ENCODE assay signal across 9 cellular contexts in the genomic region with DNA sequence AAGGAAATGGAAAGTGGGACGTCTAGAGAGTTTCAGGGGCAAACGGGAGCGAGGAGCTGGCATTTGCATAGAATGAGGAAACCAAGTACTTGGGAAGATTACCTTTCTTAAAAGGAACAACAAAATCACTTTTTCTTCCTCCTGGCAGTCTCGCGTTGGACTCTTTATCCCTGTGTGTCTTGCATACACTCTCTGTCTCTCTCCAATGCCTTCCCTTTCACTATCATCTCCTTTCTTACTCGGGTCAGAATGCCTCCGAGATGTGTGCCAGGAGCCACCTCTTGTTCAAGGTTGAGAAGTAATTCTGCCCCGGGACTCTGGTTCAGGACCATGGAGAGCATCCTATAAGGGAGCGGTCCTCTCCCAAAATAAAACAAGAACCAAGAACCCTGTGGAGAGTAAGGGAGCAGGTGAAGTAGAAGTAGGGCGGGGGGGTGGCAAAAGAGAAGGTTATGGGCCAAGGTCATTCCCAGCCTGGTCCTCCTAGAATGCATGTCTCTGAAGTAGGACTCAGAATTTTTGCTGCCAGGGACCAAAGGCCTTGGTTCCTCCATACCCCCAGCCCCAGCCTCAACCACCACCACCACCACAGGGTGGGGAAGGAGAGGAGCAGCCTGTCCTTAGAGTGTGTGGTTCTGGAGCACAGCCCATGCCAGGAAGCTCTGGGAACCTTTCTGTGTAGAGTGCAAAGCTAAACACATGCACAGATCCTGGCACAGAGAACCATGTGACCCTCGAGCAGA.
A peak's percentile ranks its signal among the peaks of the same experiment; 100 is the strongest.
DNase-seq lines count a peak whose midpoint lies in the region; ATAC-seq, FAIRE-seq and TF ChIP-seq lines count a peak whose summit lies in the region.
"Had no signal": no experiment of that assay in that cellular context is flagged by ENCODE, and none has a peak within 500 bp of the region (broad histone marks: within the 10 kb centered on the region; RNA-seq: fewer than 3 reads in every experiment).

No MANE protein-coding gene starts in this region.

- peaks cover 7% of the 10 kb centered on the region for H3K4me1 Mint-ChIP-seq in activated T-cell treated with anti-CD3 and anti-CD28 coated beads, Interleukin-2, amount 50 U/mL, for 72 hours (ENCODE audit: low read depth)
- H3K4me1 Mint-ChIP-seq: CD14-positive monocyte had no signal

- H3K27me3 Mint-ChIP-seq in activated T-cell treated with anti-CD3 and anti-CD28 coated beads, Interleukin-2, amount 50 U/mL, for 72 hours (ENCODE audit: low read depth): peaks cover 85% of the 10 kb centered on the region

- in situ Hi-C loops in gastrocnemius medialis (cut with MboI; ENCODE audit: low sequenced_read_pairs in 4 of 4): no loop called here

- H3K27me3 ChIP-seq in small intestine (ENCODE audit: control insufficient read depth in 2 of 2, insufficient read depth in 2 of 2, low read length in 2 of 2) (peaks cover 0 to 26% of the 10 kb centered on the region in 2 donors), gastrocnemius medialis (peaks cover 25 to 30% (median 29%) of the 10 kb centered on the region in 3 donors)

- no peak for ATAC-seq in activated T-cell treated with anti-CD3 and anti-CD28 coated beads, Interleukin-2, amount 50 U/mL, for 72 hours (replicated peaks in 1 of 2)
- no peak for ATAC-seq in gastrocnemius medialis
- no peak for ATAC-seq in HG03565 (IDR thresholded peaks at IDR 0.05; ENCODE audit: unreplicated experiment)

- no peak for FAIRE-seq in small intestine (lab: Jason Lieb, UNC)

- H3K27ac ChIP-seq in small intestine (ENCODE audit: low read depth in 1 of 2, low read length in 1 of 2): no peak overlapping the region
- no peak overlapping the region for H3K27ac ChIP-seq in gastrocnemius medialis

- 11 to 17% (median 12%) methylated on average over 11 of the region's 11 CpGs for WGBS in small intestine, 3 donors

- H3K9me3 ChIP-seq in small intestine (ENCODE audit: control insufficient read depth, low read depth) (no peaks in the 10 kb centered on the region), gastrocnemius medialis (no peaks in the 10 kb centered on the region)

- intact Hi-C loops in gastrocnemius medialis (cut with DNase I; ENCODE audit: low total_unique reads): no loop called here

- H3K9me3 Mint-ChIP-seq in activated T-cell treated with anti-CD3 and anti-CD28 coated beads, Interleukin-2, amount 50 U/mL, for 72 hours: no peaks in the 10 kb centered on the region

- no peak overlapping the region for H3K27ac Mint-ChIP-seq in activated T-cell treated with anti-CD3 and anti-CD28 coated beads, Interleukin-2, amount 50 U/mL, for 72 hours

- H3K4me1 ChIP-seq in small intestine (ENCODE audit: control insufficient read depth in 2 of 2, insufficient read depth in 1 of 2, low read depth in 1 of 2, low read length in 1 of 2) (no peaks in the 10 kb centered on the region), gastrocnemius medialis (peaks cover 0 to 5% of the 10 kb centered on the region in 2 donors)

- H3K36me3 ChIP-seq in small intestine (ENCODE audit: control insufficient read depth in 2 of 2, insufficient read depth in 2 of 2, low read length in 2 of 2): no peaks in the 10 kb centered on the region
- H3K36me3 ChIP-seq in gastrocnemius medialis: no peaks in the 10 kb centered on the region

- TF ChIP-seq POLR2A in gastrocnemius medialis (IDR thresholded peaks at IDR 0.05): no peak

- TF ChIP-seq CTCF in gastrocnemius medialis (IDR thresholded peaks at IDR 0.05 in 4 of 5, conservative IDR thresholded peaks at IDR 0.05 in 1 of 5): no peak

- H3K36me3 Mint-ChIP-seq in activated T-cell treated with anti-CD3 and anti-CD28 coated beads, Interleukin-2, amount 50 U/mL, for 72 hours (ENCODE audit: insufficient read depth in 2 of 2): no peaks in the 10 kb centered on the region
- H3K36me3 Mint-ChIP-seq: CD14-positive monocyte had no signal

- no peak overlapping the region for H3K4me3 Mint-ChIP-seq in activated T-cell treated with anti-CD3 and anti-CD28 coated beads, Interleukin-2, amount 50 U/mL, for 72 hours

- DNase-seq in activated T-cell treated with anti-CD3 and anti-CD28 coated beads, Interleukin-2, amount 50 U/mL, for 72 hours: peak; percentile 10 to 11
- DNase-seq in activated T-cell treated with anti-CD3 and anti-CD28 coated beads, Interleukin-2, amount 50 U/mL, for 1 hour: no peak
- DNase-seq in OCI-M1 (lab: John Stamatoyannopoulos, UW) (peak; percentile 64), epidermal melanocyte (ENCODE audit: insufficient read length, low spot score) (peak; percentile 56), small intestine (peak; percentile 18), gastrocnemius medialis (no peak), GOT3 (lab: John Stamatoyannopoulos, UW) (no peak)

- no peak overlapping the region for H3K4me3 ChIP-seq in small intestine (ENCODE audit: low read depth in 1 of 2, low read length in 2 of 2)
- no peak overlapping the region for H3K4me3 ChIP-seq in gastrocnemius medialis

Comparison
In these comparisons a context has a peak if more than half of its experiments do, and no peak if none do; other contexts are left out.
1. DNase-seq: peak in activated T-cell treated with anti-CD3 and anti-CD28 coated beads, Interleukin-2, amount 50 U/mL, for 72 hours (2 of 2), OCI-M1 (single experiment), epidermal melanocyte (single experiment) and small intestine (single experiment); none in activated T-cell treated with anti-CD3 and anti-CD28 coated beads, Interleukin-2, amount 50 U/mL, for 1 hour (single experiment), gastrocnemius medialis (0 of 2) and GOT3 (single experiment).